ENCODE assay signal across 21 cellular contexts in genomic region chr1:184302346-184302745, GRCh38.
"Had no signal": no experiment of that assay in that cellular context is flagged by ENCODE, and none has a peak within 500 bp of the region (broad histone marks: within the 10 kb centered on the region; RNA-seq: fewer than 3 reads in every experiment).

No MANE protein-coding gene starts in this region.

- H3K4me1 Mint-ChIP-seq: activated CD4-positive, alpha-beta T cell treated with anti-CD3 and anti-CD28 coated beads, Interleukin-2, amount 10 ng/mL, durations not matched to agents 24 days and 14 days; activated CD8-positive, alpha-beta memory T cell treated with anti-CD3 and anti-CD28 coated beads, Interleukin-2, amount 10 ng/mL, durations not matched to agents 7 days and 5 days; activated naive CD8-positive, alpha-beta T cell treated with anti-CD3 and anti-CD28 coated beads for 36 hours; neural crest cell; stimulated activated naive CD8-positive, alpha-beta T cell treated with anti-CD3 and anti-CD28 coated beads, Interleukin-15, amount 100 ng/mL, for 72 hours had no signal

- ATAC-seq: activated CD4-positive, CD25-positive, alpha-beta regulatory T cell treated with anti-CD3 and anti-CD28 coated beads, Interleukin-2, amount 50 U/mL, for 24 hours; activated CD8-positive, alpha-beta memory T cell treated with anti-CD3 and anti-CD28 coated beads, Interleukin-2, amount 10 ng/mL, durations not matched to agents 7 days and 5 days; activated CD8-positive, alpha-beta T cell treated with anti-CD3 and anti-CD28 coated beads for 36 hours; heart left ventricle; left colon; right lobe of liver; stimulated activated naive CD8-positive, alpha-beta T cell treated with anti-CD3 and anti-CD28 coated beads, Interleukin-15, amount 100 ng/mL, for 72 hours had no signal

- H3K4me1 ChIP-seq: breast epithelium, right lobe of liver had no signal

- H3K36me3 Mint-ChIP-seq: activated naive CD8-positive, alpha-beta T cell treated with anti-CD3 and anti-CD28 coated beads for 36 hours had no signal

- H3K9me3 ChIP-seq: breast epithelium, right lobe of liver had no signal

- H3K27me3 ChIP-seq: breast epithelium, heart left ventricle, right lobe of liver, tibial nerve had no signal

- H3K27ac Mint-ChIP-seq: activated CD4-positive, alpha-beta T cell treated with anti-CD3 and anti-CD28 coated beads, Interleukin-2, amount 10 ng/mL, durations not matched to agents 24 days and 14 days; activated CD8-positive, alpha-beta memory T cell treated with anti-CD3 and anti-CD28 coated beads, Interleukin-2, amount 10 ng/mL, durations not matched to agents 7 days and 5 days; activated CD8-positive, alpha-beta T cell treated with anti-CD3 and anti-CD28 coated beads for 36 hours; activated naive CD8-positive, alpha-beta T cell treated with anti-CD3 and anti-CD28 coated beads for 36 hours; stimulated activated naive CD8-positive, alpha-beta T cell treated with anti-CD3 and anti-CD28 coated beads, Interleukin-15, amount 100 ng/mL, for 72 hours; T-helper 2 cell treated with Interferon-gamma antibody and Interleukin-4, amounts not matched to agents 5 μg/mL and 100 μg/mL, for 36 hours had no signal

- H3K4me3 ChIP-seq: breast epithelium, coronary artery, heart left ventricle, right lobe of liver, skin epidermis, tibial nerve had no signal

- H3K27ac ChIP-seq: breast epithelium, coronary artery, heart left ventricle, right lobe of liver, skin epidermis, tibial nerve, VCaP had no signal

- H3K9me3 Mint-ChIP-seq: activated CD4-positive, alpha-beta T cell treated with anti-CD3 and anti-CD28 coated beads, Interleukin-2, amount 10 ng/mL, durations not matched to agents 24 days and 14 days; activated CD8-positive, alpha-beta T cell treated with anti-CD3 and anti-CD28 coated beads for 36 hours; T-helper 2 cell treated with Interferon-gamma antibody and Interleukin-4, amounts not matched to agents 5 μg/mL and 100 μg/mL, for 36 hours had no signal

- DNase-seq: activated CD4-positive, alpha-beta T cell treated with anti-CD3 and anti-CD28 coated beads, Interleukin-2, amount 10 ng/mL, durations not matched to agents 24 days and 14 days; activated CD8-positive, alpha-beta memory T cell treated with anti-CD3 and anti-CD28 coated beads, Interleukin-2, amount 10 ng/mL, durations not matched to agents 7 days and 5 days; activated CD8-positive, alpha-beta T cell treated with anti-CD3 and anti-CD28 coated beads for 36 hours; activated naive CD4-positive, alpha-beta T cell treated with Interleukin-2 at 50 U/mL for 16 hours; activated naive CD8-positive, alpha-beta T cell treated with anti-CD3 and anti-CD28 coated beads for 36 hours; amniotic stem cell; heart left ventricle; left colon; mesenchymal stem cell; occipital lobe; right lobe of liver; stimulated activated CD4-positive, alpha-beta T cell treated with anti-CD3 and anti-CD28 coated beads, Interleukin-1b, Interleukin-23, amount 100 ng/mL, for 48 hours; stimulated activated naive CD8-positive, alpha-beta T cell treated with anti-CD3 and anti-CD28 coated beads, Interleukin-15, amount 100 ng/mL, for 72 hours had no signal

- H3K4me3 Mint-ChIP-seq: activated CD4-positive, alpha-beta T cell treated with anti-CD3 and anti-CD28 coated beads, Interleukin-2, amount 10 ng/mL, durations not matched to agents 24 days and 14 days; activated CD8-positive, alpha-beta memory T cell treated with anti-CD3 and anti-CD28 coated beads, Interleukin-2, amount 10 ng/mL, durations not matched to agents 7 days and 5 days; activated CD8-positive, alpha-beta T cell treated with anti-CD3 and anti-CD28 coated beads for 36 hours; activated naive CD8-positive, alpha-beta T cell treated with anti-CD3 and anti-CD28 coated beads for 36 hours; neural crest cell; stimulated activated naive CD8-positive, alpha-beta T cell treated with anti-CD3 and anti-CD28 coated beads, Interleukin-15, amount 100 ng/mL, for 72 hours; T-helper 2 cell treated with Interferon-gamma antibody and Interleukin-4, amounts not matched to agents 5 μg/mL and 100 μg/mL, for 36 hours had no signal

- H3K36me3 ChIP-seq: breast epithelium, heart left ventricle, right lobe of liver, tibial nerve had no signal
